ENCODE assay signal across 16 cellular contexts in genomic region chr2:133252770-133253355, GRCh38.
DNase-seq lines count a peak whose midpoint lies in the region; ATAC-seq and TF ChIP-seq lines count a peak whose summit lies in the region.
"Had no signal": no experiment of that assay in that cellular context is flagged by ENCODE, and none has a peak within 500 bp of the region (broad histone marks: within the 10 kb centered on the region; RNA-seq: fewer than 3 reads in every experiment).

No MANE protein-coding gene starts in this region.

- no peak overlapping the region for H3K56ac ChIP-seq in mesendoderm (ENCODE audit: low read length)

- H3K9ac ChIP-seq in mesendoderm (ENCODE audit: low read length) = no peak overlapping the region

- H2BK5ac ChIP-seq in mesendoderm (ENCODE audit: low read length) = no peak overlapping the region

- H3K18ac ChIP-seq in mesendoderm (ENCODE audit: low read length) = no peak overlapping the region

- H3K9me3 ChIP-seq in breast epithelium = no peaks in the 10 kb centered on the region
- H3K9me3 ChIP-seq: A549 had no signal

- H3K23ac ChIP-seq in mesendoderm (ENCODE audit: low read length) = no peak overlapping the region

- no peak for TF ChIP-seq CTCF in epithelial cell of proximal tubule (conservative IDR thresholded peaks at IDR 0.05; ENCODE audit: low read depth, low read length)
- no peak for TF ChIP-seq CTCF in breast epithelium (IDR thresholded peaks at IDR 0.05)

- intact Hi-C loops in breast epithelium (cut with DNase I; ENCODE audit: low total_unique reads) = no loop called here

- no peak overlapping the region for H3K4ac ChIP-seq in mesendoderm (ENCODE audit: low read depth, low read length)

- H3K4me3 ChIP-seq in epithelial cell of proximal tubule (ENCODE audit: low read depth, low read length) (no peak overlapping the region), mesendoderm (ENCODE audit: low read length) (no peak overlapping the region), breast epithelium (no peak overlapping the region)
- H3K4me3 ChIP-seq: A549 had no signal

- no peak overlapping the region for H4K8ac ChIP-seq in mesendoderm (ENCODE audit: low read depth, low read length)

- no peak for ATAC-seq in GM21367 (IDR thresholded peaks at IDR 0.05; ENCODE audit: unreplicated experiment)
- ATAC-seq: A549 had no signal

- no CpG with 5 or more reads among the region's 5 CpGs for WGBS in mesendoderm (ENCODE audit: extremely low coverage, insufficient coverage, low lambda C conversion rate)

- no peak overlapping the region for H3K27ac ChIP-seq in mesendoderm (ENCODE audit: low read depth, low read length)
- no peak overlapping the region for H3K27ac ChIP-seq in breast epithelium
- H3K27ac ChIP-seq: 22Rv1, A549, C4-2B had no signal

- no peaks in the 10 kb centered on the region for H3K79me2 ChIP-seq in mesendoderm (ENCODE audit: control insufficient read depth, insufficient read depth, low read length)

- H3K36me3 ChIP-seq in mesendoderm (ENCODE audit: control insufficient read depth, insufficient read depth, low read length) = no peaks in the 10 kb centered on the region
- H3K36me3 ChIP-seq in breast epithelium = no peaks in the 10 kb centered on the region

- peak; percentile 73 for DNase-seq in COLO829 (ENCODE audit: low spot score)
- DNase-seq in amniotic epithelial cell (ENCODE audit: low read depth) = peak; percentile 48
- DNase-seq in epithelial cell of proximal tubule (ENCODE audit: low read depth) = peak; percentile 9
- DNase-seq in mesendoderm = peak; percentile 7
- no peak for DNase-seq in breast epithelium (ENCODE audit: low spot score in 2 of 2)
- no peak for DNase-seq in mucosa of gallbladder (ENCODE audit: low spot score)
- no peak for DNase-seq in stimulated activated CD4-positive, alpha-beta T cell treated with anti-CD3 and anti-CD28 coated beads, Interleukin-4, amount 100 ng/mL, for 4 hours
- DNase-seq: AML-193; CD4-positive, alpha-beta T cell; DMS79 treated with DMSO at 0.1 percent for 48 hours; GF-D8; H9 had no signal

- TF ChIP-seq POLR2A in breast epithelium (IDR thresholded peaks at IDR 0.05) = no peak

- no peak overlapping the region for H2BK15ac ChIP-seq in mesendoderm (replicated peaks; ENCODE audit: low read depth)

- H3K4me2 ChIP-seq in mesendoderm (ENCODE audit: low read length) = no peak overlapping the region
- H3K4me2 ChIP-seq: A549 had no signal

- no peak overlapping the region for H2AK5ac ChIP-seq in mesendoderm (ENCODE audit: low read length)

- no peaks in the 10 kb centered on the region for H3K4me1 ChIP-seq in mesendoderm (ENCODE audit: control insufficient read depth, low read depth, low read length)
- no peaks in the 10 kb centered on the region for H3K4me1 ChIP-seq in breast epithelium
- H3K4me1 ChIP-seq: A549 had no signal

- H4K5ac ChIP-seq in mesendoderm (ENCODE audit: low read length) = no peak overlapping the region

- no peak overlapping the region for H2BK120ac ChIP-seq in mesendoderm (ENCODE audit: low read depth, low read length)

- no peaks in the 10 kb centered on the region for H3K79me1 ChIP-seq in mesendoderm (ENCODE audit: low read length)

- no peaks in the 10 kb centered on the region for H3K27me3 ChIP-seq in mesendoderm (ENCODE audit: insufficient read depth, low read length, poor library complexity)
- no peaks in the 10 kb centered on the region for H3K27me3 ChIP-seq in breast epithelium

Comparison
In these comparisons a context has a peak if more than half of its experiments do, and no peak if none do; other contexts are left out.
1. DNase-seq: peak in COLO829 (single experiment), amniotic epithelial cell (single experiment), epithelial cell of proximal tubule (single experiment) and mesendoderm (single experiment); none in breast epithelium (0 of 2), mucosa of gallbladder (single experiment) and stimulated activated CD4-positive, alpha-beta T cell treated with anti-CD3 and anti-CD28 coated beads, Interleukin-4, amount 100 ng/mL, for 4 hours (0 of 2).